ENCODE assay signal across 9 cellular contexts in genomic region chr15:76060098-76060989, GRCh38. TPM values are rescaled to one million over a fixed set of nuclear protein-coding genes. Genes with fewer than 3 reads are reported as not detected.
DNase-seq lines count a peak whose midpoint lies in the region; TF ChIP-seq lines count a peak whose summit lies in the region.
"Had no signal": no experiment of that assay in that cellular context is flagged by ENCODE, and none has a peak within 500 bp of the region (broad histone marks: within the 10 kb centered on the region; RNA-seq: fewer than 3 reads in every experiment).

No MANE protein-coding gene starts in this region.

- peaks cover 57% of the 10 kb centered on the region for H3K27me3 Mint-ChIP-seq in activated CD4-positive, alpha-beta memory T cell treated with anti-CD3 and anti-CD28 coated beads for 36 hours

- peak overlapping the region; percentile 40 for H3K4me3 ChIP-seq in fibroblast of pulmonary artery (replicated peaks; ENCODE audit: low read depth, low read length)
- H3K4me3 ChIP-seq in retinal pigment epithelial cell (ENCODE audit: low read length): peak overlapping the region; percentile 55

- intact Hi-C loops in activated CD4-positive, alpha-beta memory T cell treated with anti-CD3 and anti-CD28 coated beads for 36 hours (cut with micrococcal nuclease): loop anchor here (10.0 kb wide), 1 partner anchor 1354 kb away; no protein-coding TSS in a partner anchor

- peaks cover 23% of the 10 kb centered on the region for H3K4me1 Mint-ChIP-seq in activated CD4-positive, alpha-beta memory T cell treated with anti-CD3 and anti-CD28 coated beads for 36 hours (ENCODE audit: low read depth)

- peak; percentile 44 for DNase-seq in DMS 273 (lab: John Stamatoyannopoulos, UW; ENCODE audit: unreplicated experiment)
- DNase-seq in DMS 273 treated with DMSO at 0.1 percent for 48 hours (lab: John Stamatoyannopoulos, UW): no peak
- peak; percentile 55 for DNase-seq in activated CD4-positive, alpha-beta memory T cell treated with anti-CD3 and anti-CD28 coated beads for 36 hours
- DNase-seq in fibroblast of pulmonary artery (ENCODE audit: low read depth): no peak
- DNase-seq in retinal pigment epithelial cell (ENCODE audit: low read depth): no peak
- DNase-seq in RWPE1 (ENCODE audit: low spot score): no peak
- DNase-seq in DMS53 treated with DMSO at 0.1 percent for 48 hours (lab: John Stamatoyannopoulos, UW; ENCODE audit: unreplicated experiment): no peak
- DNase-seq in Ammon's horn (ENCODE audit: low spot score): no peak

- H3K4me3 Mint-ChIP-seq in activated CD4-positive, alpha-beta memory T cell treated with anti-CD3 and anti-CD28 coated beads for 36 hours: peak overlapping the region; percentile 57

- POLR2A ChIA-PET in activated CD4-positive, alpha-beta memory T cell treated with anti-CD3 and anti-CD28 coated beads for 36 hours (lab: Charles Lee): interaction anchor here (0.6 to 0.7 kb wide), 2 partner anchors 212 to 235 kb away, joined by 3 read pairs; no protein-coding TSS in a partner anchor
- POLR2A ChIA-PET in RWPE1 (lab: Yijun Ruan, JAX; ENCODE audit: low non-redundant PET): interaction anchor here (0.5 to 0.9 kb wide), 2 partner anchors 13 to 15 kb away, joined by 3 to 7 read pairs; no protein-coding TSS in a partner anchor

- no peak overlapping the region for H3K27ac ChIP-seq in RWPE1
- H3K27ac ChIP-seq: 22Rv1 had no signal

- H3K36me3 Mint-ChIP-seq in activated CD4-positive, alpha-beta memory T cell treated with anti-CD3 and anti-CD28 coated beads for 36 hours: no peaks in the 10 kb centered on the region

- CTCF ChIA-PET in activated CD4-positive, alpha-beta memory T cell treated with anti-CD3 and anti-CD28 coated beads for 36 hours (lab: Charles Lee): interaction anchor here (1.3 to 11.4 kb wide), 4 partner anchors 14 to 258 kb away, joined by 3 to 441 read pairs (median 4); no protein-coding TSS in a partner anchor
- CTCF ChIA-PET in RWPE1 (lab: Yijun Ruan, JAX): interaction anchor here (0.5 to 5.2 kb wide), 2 partner anchors 17 to 78 kb away, joined by 3 to 62 read pairs; no protein-coding TSS in a partner anchor

- H3K9me3 Mint-ChIP-seq in activated CD4-positive, alpha-beta memory T cell treated with anti-CD3 and anti-CD28 coated beads for 36 hours: no peaks in the 10 kb centered on the region

- TF ChIP-seq CTCF in fibroblast of pulmonary artery (IDR thresholded peaks at IDR 0.05; ENCODE audit: low read length, missing control alignments): no peak
- no peak for TF ChIP-seq CTCF in retinal pigment epithelial cell (conservative IDR thresholded peaks at IDR 0.05; ENCODE audit: low read depth, low read length)
- no peak for TF ChIP-seq CTCF in RWPE1 (conservative IDR thresholded peaks at IDR 0.05; ENCODE audit: low read depth)

- no peak overlapping the region for H3K27ac Mint-ChIP-seq in activated CD4-positive, alpha-beta memory T cell treated with anti-CD3 and anti-CD28 coated beads for 36 hours

RNA-seq across cellular contexts. Expression of gene TMEM266, which starts 0.6 kb away (rescaled TPM):
- under 1 TPM in 1 of 2 experiments, not detected in 1; 0.14 TPM for total RNA-seq in activated CD4-positive, alpha-beta memory T cell treated with anti-CD3 and anti-CD28 coated beads for 36 hours

RNA-seq across cellular contexts. Expression of gene NRG4, which starts 48.1 kb away (rescaled TPM):
- total RNA-seq in activated CD4-positive, alpha-beta memory T cell treated with anti-CD3 and anti-CD28 coated beads for 36 hours: not detected

Comparison
In these comparisons a context has a peak if more than half of its experiments do, and no peak if none do; other contexts are left out.
1. DNase-seq: peak in DMS 273 (single experiment) and activated CD4-positive, alpha-beta memory T cell treated with anti-CD3 and anti-CD28 coated beads for 36 hours (single experiment); none in DMS 273 treated with DMSO at 0.1 percent for 48 hours (single experiment), fibroblast of pulmonary artery (single experiment), retinal pigment epithelial cell (single experiment), RWPE1 (single experiment), DMS53 treated with DMSO at 0.1 percent for 48 hours (single experiment) and Ammon's horn (single experiment).